Comparison of ENCODE assay signal across 18 cellular contexts in genomic region chr7:99461221-99461620, GRCh38. TPM values are rescaled to one million over a fixed set of nuclear protein-coding genes. Genes with fewer than 3 reads are reported as not detected.
A peak's percentile ranks its signal among the peaks of the same experiment; 100 is the strongest.
DNase-seq lines count a peak whose midpoint lies in the region; ATAC-seq and TF ChIP-seq lines count a peak whose summit lies in the region.
"Had no signal": no experiment of that assay in that cellular context is flagged by ENCODE, and none has a peak within 500 bp of the region (broad histone marks: within the 10 kb centered on the region; RNA-seq: fewer than 3 reads in every experiment).

No MANE protein-coding gene starts in this region.

- H3K4me2 ChIP-seq in DOHH2 (ENCODE audit: low read length) (no peak overlapping the region), OCI-LY7 (ENCODE audit: low read length) (peak overlapping the region; percentile 5; the same call in 1 of the 2 replicates)

- no peak overlapping the region for H3K27ac ChIP-seq in DOHH2 (ENCODE audit: low read depth, low read length)
- no peak overlapping the region for H3K27ac ChIP-seq in OCI-LY7 (ENCODE audit: low read depth, low read length, poor library complexity, severe bottlenecking)
- H3K27ac ChIP-seq in foreskin keratinocyte: peak overlapping the region; percentile 71
- no peak overlapping the region for H3K27ac ChIP-seq in SJCRH30
- H3K27ac ChIP-seq: body of pancreas, colonic mucosa, upper lobe of right lung had no signal

- H3K79me2 ChIP-seq in DOHH2 (ENCODE audit: control insufficient read depth, low read length): peaks cover 97% of the 10 kb centered on the region
- H3K79me2 ChIP-seq in OCI-LY7 (ENCODE audit: insufficient read depth, low read depth, low read length): peaks cover 72% of the 10 kb centered on the region

- CTCF ChIA-PET in OCI-LY7 (lab: Charles Lee; ENCODE audit: unreplicated experiment) (no interaction called here), HEK293T (lab: Yijun Ruan, JAX) (interaction anchor here (0.5 kb wide), 1 partner anchor 205 kb away, joined by 3 read pairs; no protein-coding TSS in a partner anchor)

- no peaks in the 10 kb centered on the region for H3K4me1 ChIP-seq in BE2C
- H3K4me1 ChIP-seq in DOHH2 (ENCODE audit: control insufficient read depth, low read length): peaks cover 35% of the 10 kb centered on the region
- H3K4me1 ChIP-seq in OCI-LY7 (ENCODE audit: insufficient read depth, low read length, poor library complexity, severe bottlenecking): peaks cover 19% of the 10 kb centered on the region
- H3K4me1 ChIP-seq in foreskin keratinocyte: peaks cover 13% of the 10 kb centered on the region
- no peaks in the 10 kb centered on the region for H3K4me1 ChIP-seq in SJCRH30

- BruUV-seq in OCI-LY7 (replicated peaks; lab: Mats Ljungman, UMichigan): no TSS peak

- ATAC-seq in foreskin keratinocyte (peak; percentile 2), HG02938 (IDR thresholded peaks at IDR 0.05; ENCODE audit: unreplicated experiment) (no peak)
- ATAC-seq: body of pancreas, upper lobe of right lung had no signal

- intact Hi-C loops in OCI-LY7 (cut with micrococcal nuclease; ENCODE audit: unreplicated experiment): no loop called here

- no peaks in the 10 kb centered on the region for H3K9me3 ChIP-seq in BE2C
- no peaks in the 10 kb centered on the region for H3K9me3 ChIP-seq in DOHH2 (ENCODE audit: control insufficient read depth, insufficient read depth, low read length)
- H3K9me3 ChIP-seq in OCI-LY7 (ENCODE audit: low read length): 0 out of 2 replicates have a peak, but pooled peaks cover 4% of the 10 kb centered on the region
- H3K9me3 ChIP-seq in SJCRH30 (replicated peaks): no peaks in the 10 kb centered on the region
- H3K9me3 ChIP-seq: body of pancreas, colonic mucosa, upper lobe of right lung had no signal

- TF ChIP-seq CTCF in BE2C (IDR thresholded peaks at IDR 0.05; ENCODE audit: low read depth, low read length) (0 out of 2 replicates have a peak, but pooled peaks have one; percentile 17), DOHH2 (IDR thresholded peaks at IDR 0.05; ENCODE audit: low read depth, low read length, poor library complexity, severe bottlenecking) (peak; percentile 24), OCI-LY7 (conservative IDR thresholded peaks at IDR 0.05; ENCODE audit: low read length) (peak; percentile 21; the same call in 1 of the 2 replicates), foreskin keratinocyte (conservative IDR thresholded peaks at IDR 0.05) (peak; percentile 23)

- H3K27me3 ChIP-seq in BE2C (no peaks in the 10 kb centered on the region), DOHH2 (ENCODE audit: control insufficient read depth, low read length) (no peaks in the 10 kb centered on the region), foreskin keratinocyte (no peaks in the 10 kb centered on the region), SJCRH30 (no peaks in the 10 kb centered on the region)
- H3K27me3 ChIP-seq: body of pancreas, colonic mucosa, upper lobe of right lung had no signal

- H3K36me3 ChIP-seq in BE2C (peaks cover 74% of the 10 kb centered on the region), DOHH2 (ENCODE audit: control insufficient read depth, low read length) (peaks cover 90% of the 10 kb centered on the region), OCI-LY7 (ENCODE audit: insufficient read depth, low read length) (peaks cover 78% of the 10 kb centered on the region), SJCRH30 (peaks cover 74% of the 10 kb centered on the region)

- DNase-seq in BE2C: no peak
- DNase-seq in OCI-LY7 (ENCODE audit: low spot score): peak; percentile 29
- no peak for DNase-seq in foreskin keratinocyte
- DNase-seq in stimulated activated CD8-positive, alpha-beta memory T cell treated with anti-CD3 and anti-CD28 coated beads, Interleukin-4, amount 100 ng/mL, for 48 hours: no peak
- DNase-seq in HEK293T (ENCODE audit: extremely low spot score): no peak
- DNase-seq in SJCRH30: no peak
- DNase-seq: activated CD4-positive, alpha-beta T cell treated with anti-CD3 and anti-CD28 coated beads for 4 hours; body of pancreas; colonic mucosa; GDM1; left ventricle myocardium superior; midbrain; NCI-H1105 treated with DMSO at 0.1 percent for 48 hours; Right ventricle myocardium superior; stimulated activated CD4-positive, alpha-beta T cell treated with anti-CD3 and anti-CD28 coated beads, Interleukin-4, amount 100 ng/mL, for 4 hours; upper lobe of right lung had no signal

- H3K9me2 ChIP-seq in DOHH2 (replicated peaks; ENCODE audit: control insufficient read depth, low read length): no peaks in the 10 kb centered on the region
- no peaks in the 10 kb centered on the region for H3K9me2 ChIP-seq in OCI-LY7 (ENCODE audit: insufficient read depth, low read length)

- peaks cover 16% of the 10 kb centered on the region for H3F3A ChIP-seq in DOHH2 (ENCODE audit: control insufficient read depth, insufficient read depth)

- H3K4me3 ChIP-seq in BE2C (ENCODE audit: low read depth, low read length) (no peak overlapping the region), DOHH2 (ENCODE audit: low read length) (no peak overlapping the region), OCI-LY7 (ENCODE audit: low read depth, low read length, poor library complexity, severe bottlenecking) (no peak overlapping the region), SJCRH30 (no peak overlapping the region)
- H3K4me3 ChIP-seq: body of pancreas, colonic mucosa, upper lobe of right lung had no signal

- POLR2A ChIA-PET in OCI-LY7 (lab: Charles Lee) (interaction anchor here (0.7 kb wide), 1 partner anchor 1248 kb away, joined by 3 read pairs; no protein-coding TSS in a partner anchor), HEK293T (lab: Yijun Ruan, JAX) (interaction anchor here (1.4 kb wide), 1 partner anchor 22 kb away, joined by 4 read pairs; the partner anchor contains the start of genes CPSF4 and PTCD1)

- no peak overlapping the region for H2AFZ ChIP-seq in OCI-LY7 (ENCODE audit: low read length)

- H4K20me1 ChIP-seq in DOHH2 (ENCODE audit: control insufficient read depth, insufficient read depth, low read depth, low read length) (peaks cover 13% of the 10 kb centered on the region), OCI-LY7 (ENCODE audit: insufficient read depth, low read length) (no peaks in the 10 kb centered on the region)

TF ChIP-seq in HEK293T, 16 proteins besides CTCF, POLR2A, EP300 and RAD21:
- TF ChIP-seq FOXM1 (IDR thresholded peaks at IDR 0.05; ENCODE audit: borderline replicate concordance) (no peak), ZNF384 (IDR thresholded peaks at IDR 0.05) (no peak), BHLHE40 (IDR thresholded peaks at IDR 0.05; ENCODE audit: borderline replicate concordance) (no peak)

RNA-seq across cellular contexts. Expression of gene ATP5MF, which starts 4.7 kb away (rescaled TPM):
- 733 TPM for polyA plus RNA-seq in BE2C (2012; ENCODE audit: insufficient read depth, insufficient read length, low read depth)
- 756 and 900 TPM in 2 replicates for total RNA-seq in OCI-LY7 (2014; rRNA removed; shearing (Covaris generic))
- total RNA-seq in OCI-LY7 (2022) (387 and 463 TPM in 2 replicates), foreskin keratinocyte (574 and 629 TPM in 2 replicates)
- polyA plus RNA-seq in foreskin keratinocyte: 1,137 and 1,181 TPM in 2 replicates
- total RNA-seq in SJCRH30 (2014; rRNA removed; shearing (Covaris generic)): 912 and 1,207 TPM in 2 replicates

RNA-seq across cellular contexts. Expression of gene ZNF789, which starts 11.5 kb away (rescaled TPM):
- polyA plus RNA-seq in BE2C (2012; ENCODE audit: insufficient read depth, insufficient read length, low read depth): 5.5 TPM
- total RNA-seq in OCI-LY7 (2014; rRNA removed; shearing (Covaris generic)): 23.2 and 32.2 TPM in 2 replicates
- total RNA-seq in OCI-LY7 (2022): 57.4 and 59.6 TPM in 2 replicates
- 4.2 and 6.1 TPM in 2 replicates for total RNA-seq in foreskin keratinocyte
- 2.4 and 2.8 TPM in 2 replicates for polyA plus RNA-seq in foreskin keratinocyte
- total RNA-seq in SJCRH30 (2014; rRNA removed; shearing (Covaris generic)): 12.2 and 20.1 TPM in 2 replicates

RNA-seq across cellular contexts. Expression of gene CPSF4, which starts 22.5 kb away (rescaled TPM):
- 133 TPM for polyA plus RNA-seq in BE2C (2012; ENCODE audit: insufficient read depth, insufficient read length, low read depth)
- 75.3 and 84.4 TPM in 2 replicates for total RNA-seq in OCI-LY7 (2014; rRNA removed; shearing (Covaris generic))
- total RNA-seq in OCI-LY7 (2022): 88.6 and 91.9 TPM in 2 replicates
- total RNA-seq in foreskin keratinocyte: 37.1 and 38.1 TPM in 2 replicates
- polyA plus RNA-seq in foreskin keratinocyte: 39.7 and 41.8 TPM in 2 replicates
- 58.9 and 76.8 TPM in 2 replicates for total RNA-seq in SJCRH30 (2014; rRNA removed; shearing (Covaris generic))

RNA-seq across cellular contexts. Expression of gene PTCD1, which starts 22.6 kb away (rescaled TPM):
- polyA plus RNA-seq in BE2C (2012; ENCODE audit: insufficient read depth, insufficient read length, low read depth): 22.4 TPM
- 11.0 and 11.1 TPM in 2 replicates for total RNA-seq in OCI-LY7 (2014; rRNA removed; shearing (Covaris generic))
- 7.6 and 11.3 TPM in 2 replicates for total RNA-seq in OCI-LY7 (2022)
- total RNA-seq in foreskin keratinocyte: 5.1 and 5.3 TPM in 2 replicates
- polyA plus RNA-seq in foreskin keratinocyte: 3.1 and 3.3 TPM in 2 replicates
- 7.5 and 8.2 TPM in 2 replicates for total RNA-seq in SJCRH30 (2014; rRNA removed; shearing (Covaris generic))

RNA-seq across cellular contexts. Expression of gene ZNF394, which starts 38.9 kb away (rescaled TPM):
- 35.2 TPM for polyA plus RNA-seq in BE2C (2012; ENCODE audit: insufficient read depth, insufficient read length, low read depth)
- total RNA-seq in OCI-LY7 (2014; rRNA removed; shearing (Covaris generic)): 23.5 and 26.8 TPM in 2 replicates
- 35.3 and 35.4 TPM in 2 replicates for total RNA-seq in OCI-LY7 (2022)
- 14.7 and 15.4 TPM in 2 replicates for total RNA-seq in foreskin keratinocyte
- polyA plus RNA-seq in foreskin keratinocyte: 10.6 and 10.7 TPM in 2 replicates
- 25.4 and 29.7 TPM in 2 replicates for total RNA-seq in SJCRH30 (2014; rRNA removed; shearing (Covaris generic))
